1 cellular context compared by ENCODE assay signal in the genomic region with DNA sequence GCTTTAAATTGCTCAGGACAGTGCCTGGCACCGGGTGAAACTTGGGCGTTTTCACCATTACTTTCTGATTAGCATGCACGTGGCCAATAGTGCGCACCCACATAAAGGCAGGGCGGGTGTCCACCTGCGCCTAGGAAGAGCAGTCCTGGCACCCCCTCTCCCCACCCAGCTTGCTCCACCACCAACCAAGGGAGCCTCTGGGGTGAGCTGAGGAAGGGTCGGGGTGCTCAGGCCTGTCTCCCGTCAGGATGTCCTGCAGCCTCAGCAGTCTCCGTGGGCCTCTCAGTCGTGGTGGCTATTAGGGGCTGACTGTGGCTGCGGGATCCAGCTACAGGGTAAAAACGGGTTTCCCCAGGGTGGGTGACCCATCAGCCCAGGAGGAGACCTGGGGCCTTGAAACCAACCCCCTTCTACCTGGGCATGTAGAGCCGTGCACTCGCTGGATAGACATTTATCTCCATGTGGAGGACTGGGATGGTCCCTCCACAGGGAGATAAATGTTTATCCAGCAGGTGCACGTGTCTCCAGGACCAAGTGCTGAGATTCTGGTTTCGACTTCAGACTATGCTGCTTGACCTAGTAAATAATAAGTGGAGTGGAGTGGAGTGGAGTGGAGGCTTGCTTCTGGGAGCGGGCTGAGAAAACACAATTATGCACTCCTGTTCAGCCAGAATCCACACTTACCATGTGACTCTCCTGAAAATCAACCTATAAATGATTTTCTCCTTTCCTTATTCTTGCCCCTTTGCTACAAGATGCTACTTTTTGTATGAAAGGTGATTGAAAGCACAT.
TF ChIP-seq lines count a peak whose summit lies in the region.

No MANE protein-coding gene starts in this region.

TF ChIP-seq in H1, 55 proteins besides CTCF, POLR2A, EP300 and RAD21:
- no peak for TF ChIP-seq CBX5 (IDR thresholded peaks at IDR 0.05; ENCODE audit: low read depth, low read length)
